In the genomic region with DNA sequence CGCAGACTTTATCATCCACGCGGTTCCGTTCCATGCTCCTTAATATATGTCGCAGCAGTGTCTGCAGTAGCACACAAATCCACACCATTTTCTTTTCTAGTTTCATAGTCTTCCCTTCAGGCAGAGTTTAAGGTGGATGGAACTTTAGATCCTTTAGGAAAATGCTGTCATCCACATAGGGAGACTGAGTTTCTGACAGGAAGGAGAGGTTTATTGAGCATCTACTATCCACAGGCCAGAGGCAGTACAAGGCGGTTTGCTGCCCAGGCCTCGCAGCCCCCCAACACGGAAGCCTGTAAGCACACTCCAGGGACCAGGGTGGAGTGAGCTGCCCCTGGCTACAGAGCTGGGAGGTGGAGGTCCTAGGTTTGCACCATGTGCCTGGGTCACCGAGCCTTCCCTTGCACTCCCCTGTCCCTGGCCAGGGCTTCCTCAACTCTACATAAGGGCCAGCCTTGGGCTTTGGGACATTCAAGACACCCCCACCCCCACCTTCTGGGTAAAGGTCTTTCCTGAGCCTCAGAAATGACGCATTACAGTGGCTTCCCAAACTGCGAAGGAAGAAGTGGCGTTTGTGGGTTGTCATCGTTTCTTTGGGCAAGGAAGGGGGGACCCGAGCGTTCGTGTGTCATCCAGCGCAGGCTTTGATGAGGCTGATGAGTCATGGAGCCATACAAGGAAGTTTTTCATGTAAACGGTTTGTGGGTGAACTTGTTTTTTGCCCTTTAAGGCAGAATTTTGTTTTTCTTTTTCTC, we compare ENCODE assay signal across 8 cellular contexts.
DNase-seq lines count a peak whose midpoint lies in the region; ATAC-seq lines count a peak whose summit lies in the region.

No MANE protein-coding gene starts in this region.

- peaks cover 32% of the 10 kb centered on the region for H3K4me1 Mint-ChIP-seq in T-helper 17 cell
- H3K4me1 Mint-ChIP-seq in activated naive CD8-positive, alpha-beta T cell treated with anti-CD3 and anti-CD28 coated beads, Interleukin-2, amount 10 ng/mL, durations not matched to agents 7 days and 5 days: peaks cover 52% of the 10 kb centered on the region
- peaks cover 92% of the 10 kb centered on the region for H3K4me1 Mint-ChIP-seq in stimulated activated naive CD8-positive, alpha-beta T cell treated with anti-CD3 and anti-CD28 coated beads, Interleukin-15, amount 100 ng/mL, for 72 hours

- peak overlapping the region; percentile 77 for H3K4me3 Mint-ChIP-seq in T-helper 17 cell
- H3K4me3 Mint-ChIP-seq in activated naive CD8-positive, alpha-beta T cell treated with anti-CD3 and anti-CD28 coated beads, Interleukin-2, amount 10 ng/mL, durations not matched to agents 7 days and 5 days: peak overlapping the region; percentile 70
- peak overlapping the region; percentile 78 to 88 for H3K4me3 Mint-ChIP-seq in stimulated activated naive CD8-positive, alpha-beta T cell treated with anti-CD3 and anti-CD28 coated beads, Interleukin-15, amount 100 ng/mL, for 72 hours

- no peaks in the 10 kb centered on the region for H3K9me3 ChIP-seq in T-helper 17 cell (ENCODE audit: control insufficient read depth, low read length, poor library complexity, severe bottlenecking)

- no peaks in the 10 kb centered on the region for H3K27me3 Mint-ChIP-seq in T-helper 17 cell
- no peaks in the 10 kb centered on the region for H3K27me3 Mint-ChIP-seq in activated naive CD8-positive, alpha-beta T cell treated with anti-CD3 and anti-CD28 coated beads, Interleukin-2, amount 10 ng/mL, durations not matched to agents 7 days and 5 days
- H3K27me3 Mint-ChIP-seq in stimulated activated naive CD8-positive, alpha-beta T cell treated with anti-CD3 and anti-CD28 coated beads, Interleukin-15, amount 100 ng/mL, for 72 hours: no peaks in the 10 kb centered on the region

- H3K27ac Mint-ChIP-seq in T-helper 17 cell: peak overlapping the region; percentile 99
- peak overlapping the region; percentile 89 for H3K27ac Mint-ChIP-seq in activated naive CD8-positive, alpha-beta T cell treated with anti-CD3 and anti-CD28 coated beads, Interleukin-2, amount 10 ng/mL, durations not matched to agents 7 days and 5 days
- peak overlapping the region; percentile 93 to 96 for H3K27ac Mint-ChIP-seq in stimulated activated naive CD8-positive, alpha-beta T cell treated with anti-CD3 and anti-CD28 coated beads, Interleukin-15, amount 100 ng/mL, for 72 hours

- H3K36me3 Mint-ChIP-seq in T-helper 17 cell (ENCODE audit: low read depth): no peaks in the 10 kb centered on the region
- peaks cover 4% of the 10 kb centered on the region for H3K36me3 Mint-ChIP-seq in activated naive CD8-positive, alpha-beta T cell treated with anti-CD3 and anti-CD28 coated beads, Interleukin-2, amount 10 ng/mL, durations not matched to agents 7 days and 5 days

- H3K9me3 Mint-ChIP-seq in activated naive CD8-positive, alpha-beta T cell treated with anti-CD3 and anti-CD28 coated beads, Interleukin-2, amount 10 ng/mL, durations not matched to agents 7 days and 5 days: no peaks in the 10 kb centered on the region
- H3K9me3 Mint-ChIP-seq in stimulated activated naive CD8-positive, alpha-beta T cell treated with anti-CD3 and anti-CD28 coated beads, Interleukin-15, amount 100 ng/mL, for 72 hours: no peaks in the 10 kb centered on the region

- peak; percentile 94 for ATAC-seq in T-helper 17 cell
- ATAC-seq in activated naive CD8-positive, alpha-beta T cell treated with anti-CD3 and anti-CD28 coated beads, Interleukin-2, amount 10 ng/mL, durations not matched to agents 7 days and 5 days (ENCODE audit: low read depth): peak; percentile 88
- peak; percentile 89 for ATAC-seq in stimulated activated naive CD8-positive, alpha-beta T cell treated with anti-CD3 and anti-CD28 coated beads, Interleukin-15, amount 100 ng/mL, for 72 hours
- ATAC-seq in HG03097 (IDR thresholded peaks at IDR 0.05; ENCODE audit: low FRiP score, unreplicated experiment): no peak

- peak; percentile 97 for DNase-seq in ELR (ENCODE audit: low read depth)
- DNase-seq in T-helper 17 cell: peak; percentile 22 to 66 (median 51)
- peak; percentile 56 for DNase-seq in activated naive CD8-positive, alpha-beta T cell treated with anti-CD3 and anti-CD28 coated beads, Interleukin-2, amount 10 ng/mL, durations not matched to agents 7 days and 5 days
- peak; percentile 54 for DNase-seq in mucosa of gallbladder (ENCODE audit: low spot score)
- DNase-seq in stimulated activated naive CD8-positive, alpha-beta T cell treated with anti-CD3 and anti-CD28 coated beads, Interleukin-15, amount 100 ng/mL, for 72 hours: peak; percentile 65 to 85
- no peak for DNase-seq in NCI-H345 treated with DMSO at 0.1 percent for 48 hours (lab: John Stamatoyannopoulos, UW; ENCODE audit: unreplicated experiment)
- no peak for DNase-seq in NCI-H1105 treated with DMSO at 0.1 percent for 48 hours (lab: John Stamatoyannopoulos, UW)

- POLR2A ChIA-PET in activated naive CD8-positive, alpha-beta T cell treated with anti-CD3 and anti-CD28 coated beads, Interleukin-2, amount 10 ng/mL, durations not matched to agents 7 days and 5 days (lab: Charles Lee): interaction anchor here (0.7 to 1.4 kb wide), 2 partner anchors 10 to 90 kb away, joined by 3 to 4 read pairs; no protein-coding TSS in a partner anchor

Comparison
In these comparisons a context has a peak if more than half of its experiments do, and no peak if none do; other contexts are left out.
1. DNase-seq: peak in ELR (single experiment), T-helper 17 cell (3 of 3), activated naive CD8-positive, alpha-beta T cell treated with anti-CD3 and anti-CD28 coated beads, Interleukin-2, amount 10 ng/mL, durations not matched to agents 7 days and 5 days (single experiment), mucosa of gallbladder (single experiment) and stimulated activated naive CD8-positive, alpha-beta T cell treated with anti-CD3 and anti-CD28 coated beads, Interleukin-15, amount 100 ng/mL, for 72 hours (2 of 2); none in NCI-H345 treated with DMSO at 0.1 percent for 48 hours (single experiment) and NCI-H1105 treated with DMSO at 0.1 percent for 48 hours (single experiment).
2. Peak in every context shown above with its lines, with median percentiles within 50 percentile points of each other: H3K27ac Mint-ChIP-seq and H3K4me3 Mint-ChIP-seq.